ENCODE assay signal across 8 cellular contexts in genomic region chr1:24186993-24187790, GRCh38. TPM values are rescaled to one million over a fixed set of nuclear protein-coding genes. Genes with fewer than 3 reads are reported as not detected.
DNase-seq lines count a peak whose midpoint lies in the region; ATAC-seq and TF ChIP-seq lines count a peak whose summit lies in the region.

IFNLR1 (minus strand) TSS chr1:24187289; CDS start chr1:24187248, 41 bp downstream.

- no peak for TF ChIP-seq CTCF in foreskin keratinocyte (conservative IDR thresholded peaks at IDR 0.05)
- TF ChIP-seq CTCF in osteoblast (IDR thresholded peaks at IDR 0.05; ENCODE audit: extremely low read depth, low read depth, low read length), result no peak
- no peak for TF ChIP-seq CTCF in thyroid gland (IDR thresholded peaks at IDR 0.05)

- H3K27me3 ChIP-seq in foreskin keratinocyte (no peaks in the 10 kb centered on the region), osteoblast (ENCODE audit: insufficient read depth, low read length) (peaks cover 34% of the 10 kb centered on the region), thyroid gland (no peaks in the 10 kb centered on the region)

- no peaks in the 10 kb centered on the region for H3K79me2 ChIP-seq in osteoblast (ENCODE audit: insufficient read depth, low read length)

- H3K36me3 ChIP-seq in osteoblast (ENCODE audit: insufficient read depth, low read length), result no peaks in the 10 kb centered on the region
- H3K36me3 ChIP-seq in thyroid gland, result no peaks in the 10 kb centered on the region

- peak in 1 of 2 donors; percentile 81 for TF ChIP-seq POLR2A in thyroid gland (IDR thresholded peaks at IDR 0.05)

- peak; percentile 41 for DNase-seq in AG08396 (ENCODE audit: low spot score)
- DNase-seq in NCI-H526 treated with DMSO at 0.1 percent for 48 hours (lab: John Stamatoyannopoulos, UW), result peak; percentile 72
- DNase-seq in activated T-helper 1 cell treated with Interleukin-2 at 50 U/mL for 16 hours (ENCODE audit: low read depth), result peak; percentile 58
- DNase-seq in foreskin keratinocyte, result peak in 1 of 2 donors; percentile 32
- peak; percentile 91 for DNase-seq in osteoblast (ENCODE audit: insufficient read length, low spot score, missing footprints)
- peak; percentile 87 to 88 for DNase-seq in thyroid gland
- DNase-seq in dermis blood vessel endothelial cell, result no peak

- peak within 1 kb of the TSS; percentile 85 for H2AFZ ChIP-seq in osteoblast (ENCODE audit: low read length)

- H3K4me3 ChIP-seq in osteoblast (ENCODE audit: insufficient read depth, low read length) (peak within 1 kb of the TSS; percentile 54), thyroid gland (replicated peaks in 1 of 3) (peak within 1 kb of the TSS; percentile 29 to 42 (median 33))

- H3K4me1 ChIP-seq in foreskin keratinocyte (peaks cover 11% of the 10 kb centered on the region), osteoblast (ENCODE audit: insufficient read depth, low read length) (peaks cover 3% of the 10 kb centered on the region), thyroid gland (peaks cover 13 to 30% of the 10 kb centered on the region in 2 donors)

- 1% methylated on average over 31 to 38 of the region's 74 CpGs for WGBS in thyroid gland, 2 donors

- H3K4me2 ChIP-seq in osteoblast (ENCODE audit: insufficient read depth, low read length), result peak within 1 kb of the TSS; percentile 80

- ATAC-seq in GM21825 (IDR thresholded peaks at IDR 0.05; ENCODE audit: unreplicated experiment) (peak; percentile 39), foreskin keratinocyte (peak; percentile 49)

- H3K27ac ChIP-seq in foreskin keratinocyte (peak within 1 kb of the TSS; percentile 82), osteoblast (ENCODE audit: low read depth, low read length) (no peak within 1 kb of the TSS), thyroid gland (peak within 1 kb of the TSS; percentile 80 to 88 (median 84))

- H3K9me3 ChIP-seq in osteoblast (ENCODE audit: low read depth, low read length), result no peaks in the 10 kb centered on the region
- H3K9me3 ChIP-seq in thyroid gland, result no peaks in the 10 kb centered on the region

- no peaks in the 10 kb centered on the region for H4K20me1 ChIP-seq in osteoblast (ENCODE audit: insufficient read depth, low read length)

- intact Hi-C loops in thyroid gland (cut with DNase I), result no loop called here

RNA-seq across cellular contexts. Expression of gene IFNLR1, which starts in this region (rescaled TPM):
- total RNA-seq in foreskin keratinocyte, result 10.9 and 11.9 TPM in 2 replicates
- 6.1 and 9.5 TPM in 2 replicates for polyA plus RNA-seq in foreskin keratinocyte
- under 0.01 TPM in 1 of 2 replicates, not detected in the other for total RNA-seq in osteoblast
- 1 to 10 TPM; 4.7 to 9.3 (median 6.1) TPM for total RNA-seq in thyroid gland
- total RNA-seq in dermis blood vessel endothelial cell, result under 0.01 and 0.05 TPM in 2 replicates

Comparison
In these comparisons a context has a peak if more than half of its experiments do, and no peak if none do; other contexts are left out.
1. Peak in DNase-seq, H3K4me3 ChIP-seq and H3K4me2 ChIP-seq in osteoblast; RNA of the gene not detected or under 1 TPM.